15 cellular contexts compared by ENCODE assay signal in genomic region chr9:137749511-137749910, GRCh38.
DNase-seq lines count a peak whose midpoint lies in the region; ATAC-seq and TF ChIP-seq lines count a peak whose summit lies in the region.
"Had no signal": no experiment of that assay in that cellular context is flagged by ENCODE, and none has a peak within 500 bp of the region (broad histone marks: within the 10 kb centered on the region; RNA-seq: fewer than 3 reads in every experiment).

No MANE protein-coding gene starts in this region.

- no peak for ATAC-seq in stimulated activated naive CD8-positive, alpha-beta T cell treated with anti-CD3 and anti-CD28 coated beads, Interleukin-15, amount 100 ng/mL, for 72 hours
- ATAC-seq in stimulated activated naive CD8-positive, alpha-beta T cell treated with anti-CD3 and anti-CD28 coated beads, Interleukin-15, Interleukin-2, amounts not matched to agents 100 U/mL and 50 U/mL, for 24 hours: no peak
- ATAC-seq in central memory CD8-positive, alpha-beta T cell (replicated peaks; ENCODE audit: extremely low read depth, poor library complexity, severe bottlenecking): no peak
- ATAC-seq in GM21390 (IDR thresholded peaks at IDR 0.05; ENCODE audit: unreplicated experiment): no peak

- intact Hi-C loops in stomach (cut with DNase I; ENCODE audit: low total_unique reads): no loop called here

- H3K4me1 Mint-ChIP-seq in stimulated activated naive CD8-positive, alpha-beta T cell treated with anti-CD3 and anti-CD28 coated beads, Interleukin-15, amount 100 ng/mL, for 72 hours: peaks cover 15% of the 10 kb centered on the region
- H3K4me1 Mint-ChIP-seq in central memory CD8-positive, alpha-beta T cell: peaks cover 10% of the 10 kb centered on the region
- H3K4me1 Mint-ChIP-seq in nephron: peaks cover 56% of the 10 kb centered on the region

- H3K36me3 ChIP-seq in stomach: peaks cover 30 to 92% (median 83%) of the 10 kb centered on the region in 4 donors

- H3K27ac Mint-ChIP-seq in stimulated activated naive CD8-positive, alpha-beta T cell treated with anti-CD3 and anti-CD28 coated beads, Interleukin-15, amount 100 ng/mL, for 72 hours: peak overlapping the region; percentile 13 to 80
- H3K27ac Mint-ChIP-seq in central memory CD8-positive, alpha-beta T cell (ENCODE audit: low read depth): peak overlapping the region; percentile 49
- H3K27ac Mint-ChIP-seq in nephron: peak overlapping the region; percentile 67 to 90 (median 85)

- TF ChIP-seq CTCF in nephron (IDR thresholded peaks at IDR 0.05; ENCODE audit: unreplicated experiment in 3 of 3) (no peak), stomach (IDR thresholded peaks at IDR 0.05) (no peak)

- no peaks in the 10 kb centered on the region for H3K9me3 Mint-ChIP-seq in stimulated activated naive CD8-positive, alpha-beta T cell treated with anti-CD3 and anti-CD28 coated beads, Interleukin-15, amount 100 ng/mL, for 72 hours
- H3K9me3 Mint-ChIP-seq in central memory CD8-positive, alpha-beta T cell: no peaks in the 10 kb centered on the region
- H3K9me3 Mint-ChIP-seq in nephron: peaks cover 6% of the 10 kb centered on the region

- H3K27me3 ChIP-seq in stomach: no peaks in the 10 kb centered on the region

- WGBS in stomach, 5 donors: 86 to 93% (median 91%) methylated on average over 4 of the region's 4 CpGs

- TF ChIP-seq POLR2A in stomach (IDR thresholded peaks at IDR 0.05): no peak

- H3K27ac ChIP-seq in stomach: no peak overlapping the region
- H3K27ac ChIP-seq: C4-2B, HL-60 had no signal

- no peak overlapping the region for H3K4me3 ChIP-seq in stomach

- H3K4me3 Mint-ChIP-seq in stimulated activated naive CD8-positive, alpha-beta T cell treated with anti-CD3 and anti-CD28 coated beads, Interleukin-15, amount 100 ng/mL, for 72 hours: no peak overlapping the region
- no peak overlapping the region for H3K4me3 Mint-ChIP-seq in central memory CD8-positive, alpha-beta T cell
- peak overlapping the region in 2 of 3 experiments; percentile 39 to 50 for H3K4me3 Mint-ChIP-seq in nephron

- DNase-seq in stimulated activated naive CD8-positive, alpha-beta T cell treated with anti-CD3 and anti-CD28 coated beads, Interleukin-15, amount 100 ng/mL, for 72 hours: no peak
- no peak for DNase-seq in stimulated activated naive CD8-positive, alpha-beta T cell treated with anti-CD3 and anti-CD28 coated beads, Interleukin-15, Interleukin-2, amounts not matched to agents 100 U/mL and 50 U/mL, for 24 hours
- DNase-seq in central memory CD8-positive, alpha-beta T cell (ENCODE audit: low spot score in 2 of 2): no peak
- DNase-seq in kidney glomerular epithelial cell (lab: John Stamatoyannopoulos, UW): no peak
- no peak for DNase-seq in stomach
- no peak for DNase-seq in NCI-H1105 (lab: John Stamatoyannopoulos, UW)
- DNase-seq: DMS53, NCI-H1436 treated with DMSO at 0.1 percent for 48 hours, NCI-H2081, NCI-H524 had no signal

- no peak for TF ChIP-seq EP300 in stomach (IDR thresholded peaks at IDR 0.05)

- H3K4me1 ChIP-seq in stomach: no peaks in the 10 kb centered on the region
- H3K4me1 ChIP-seq: Caco-2 had no signal

- no peaks in the 10 kb centered on the region for H3K9me3 ChIP-seq in stomach
- H3K9me3 ChIP-seq: Caco-2 had no signal

- H3K36me3 Mint-ChIP-seq in central memory CD8-positive, alpha-beta T cell (ENCODE audit: insufficient read depth): peaks cover 51% of the 10 kb centered on the region
- peaks cover 71% of the 10 kb centered on the region for H3K36me3 Mint-ChIP-seq in nephron (ENCODE audit: low read depth)

- H3K27me3 Mint-ChIP-seq in stimulated activated naive CD8-positive, alpha-beta T cell treated with anti-CD3 and anti-CD28 coated beads, Interleukin-15, amount 100 ng/mL, for 72 hours: no peaks in the 10 kb centered on the region
- no peaks in the 10 kb centered on the region for H3K27me3 Mint-ChIP-seq in central memory CD8-positive, alpha-beta T cell
- no peaks in the 10 kb centered on the region for H3K27me3 Mint-ChIP-seq in nephron (ENCODE audit: low read depth)

Comparison
In these comparisons a context has a peak if more than half of its experiments do, and no peak if none do; other contexts are left out.
1. H3K4me3 Mint-ChIP-seq: peak in nephron (2 of 3); none in stimulated activated naive CD8-positive, alpha-beta T cell treated with anti-CD3 and anti-CD28 coated beads, Interleukin-15, amount 100 ng/mL, for 72 hours (0 of 2) and central memory CD8-positive, alpha-beta T cell (single experiment).
2. Peak in every context shown above with its lines, with median percentiles within 50 percentile points of each other: H3K27ac Mint-ChIP-seq.